ENCODE assay signal across 14 cellular contexts in the genomic region with DNA sequence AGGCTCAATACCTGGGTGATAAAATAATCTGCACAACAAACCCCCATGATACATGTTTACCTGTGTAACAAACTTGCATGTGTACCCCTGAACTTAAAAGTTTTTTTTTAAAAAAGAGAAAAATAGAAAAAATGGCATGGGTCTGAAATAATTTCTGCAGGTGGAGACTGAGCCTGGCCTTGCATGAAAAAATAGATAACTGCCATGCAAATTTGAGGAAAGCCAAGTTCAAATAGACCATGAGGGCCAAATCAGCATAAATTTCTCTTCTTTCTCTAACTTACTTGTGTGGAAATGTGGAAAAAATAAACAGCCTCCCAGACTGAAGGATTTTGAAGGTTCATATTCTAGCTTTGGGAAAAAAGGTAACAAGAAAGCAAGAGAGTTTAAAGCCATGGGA. TPM values are rescaled to one million over a fixed set of nuclear protein-coding genes. Genes with fewer than 3 reads are reported as not detected.
DNase-seq lines count a peak whose midpoint lies in the region; ATAC-seq and TF ChIP-seq lines count a peak whose summit lies in the region.
"Had no signal": no experiment of that assay in that cellular context is flagged by ENCODE, and none has a peak within 500 bp of the region (broad histone marks: within the 10 kb centered on the region; RNA-seq: fewer than 3 reads in every experiment).

No MANE protein-coding gene starts in this region.

- peaks cover 3% of the 10 kb centered on the region for H3K27me3 Mint-ChIP-seq in HFFc6 (ENCODE audit: insufficient read depth)
- H3K27me3 Mint-ChIP-seq: B cell; CD4-positive, alpha-beta memory T cell; IgD-negative memory B cell had no signal

- intact Hi-C loops in mucosa of descending colon (cut with DNase I, micrococcal nuclease): no loop called here

- H3K23ac ChIP-seq in mesenchymal stem cell (ENCODE audit: low read length in 2 of 2): no peak overlapping the region

- peaks cover 2% of the 10 kb centered on the region for H3K79me1 ChIP-seq in mesenchymal stem cell (replicated peaks; ENCODE audit: low read length, poor library complexity, severe bottlenecking)

- TF ChIP-seq CTCF in HFFc6 (IDR thresholded peaks at IDR 0.05) (no peak), mucosa of descending colon (IDR thresholded peaks at IDR 0.05) (no peak)

- no peak overlapping the region for H2AK5ac ChIP-seq in mesenchymal stem cell (ENCODE audit: low read length, severe bottlenecking)

- peaks cover 71% of the 10 kb centered on the region for H3K4me1 Mint-ChIP-seq in HFFc6 (ENCODE audit: low read depth)
- H3K4me1 Mint-ChIP-seq: B cell; CD4-positive, alpha-beta memory T cell; IgD-negative memory B cell had no signal

- no peak overlapping the region for H2BK5ac ChIP-seq in mesenchymal stem cell (ENCODE audit: low read depth, low read length, poor library complexity, severe bottlenecking)

- H3K9ac ChIP-seq in mesenchymal stem cell (ENCODE audit: low read length): peak overlapping the region; percentile 98

- H3K36me3 Mint-ChIP-seq in HFFc6 (ENCODE audit: low read depth): peaks cover 20% of the 10 kb centered on the region

- no peak for ATAC-seq in GM21529 (IDR thresholded peaks at IDR 0.05; ENCODE audit: unreplicated experiment)
- ATAC-seq in mucosa of descending colon: no peak
- ATAC-seq: HCT116 had no signal

- H3K27ac Mint-ChIP-seq in HFFc6: peak overlapping the region; percentile 19; the same call in 1 of the 2 replicates
- H3K27ac Mint-ChIP-seq: B cell had no signal

- peak overlapping the region in 1 of 2 experiments; percentile 82 for H3K4me3 ChIP-seq in mesenchymal stem cell (ENCODE audit: insufficient read depth in 1 of 2, low read depth in 1 of 2, low read length in 2 of 2)
- no peak overlapping the region for H3K4me3 ChIP-seq in mucosa of descending colon

- no peak overlapping the region for H3K14ac ChIP-seq in mesenchymal stem cell (ENCODE audit: low read length in 2 of 2)

- no peak overlapping the region for H3K27ac ChIP-seq in mesenchymal stem cell (ENCODE audit: low read length, poor library complexity, severe bottlenecking)
- H3K27ac ChIP-seq: C4-2B, HL-60 had no signal

- no peak overlapping the region for H2BK120ac ChIP-seq in mesenchymal stem cell (ENCODE audit: low read depth, low read length)

- no peak overlapping the region for H2BK12ac ChIP-seq in mesenchymal stem cell (ENCODE audit: low read length in 2 of 2)

- no peak overlapping the region for H4K8ac ChIP-seq in mesenchymal stem cell (ENCODE audit: low read length)

- H3K36me3 ChIP-seq in mesenchymal stem cell (ENCODE audit: control insufficient read depth in 1 of 2, insufficient read depth in 2 of 2, low read depth in 1 of 2, low read length in 2 of 2) (peaks cover 0 to 14% of the 10 kb centered on the region in 2 experiments), mucosa of descending colon (ENCODE audit: low read depth) (no peaks in the 10 kb centered on the region)

- H3K9me3 Mint-ChIP-seq in HFFc6: no peaks in the 10 kb centered on the region
- H3K9me3 Mint-ChIP-seq: CD4-positive, alpha-beta memory T cell; IgD-negative memory B cell had no signal

- no peak overlapping the region for H3K4me2 ChIP-seq in mesenchymal stem cell (ENCODE audit: low read length, poor library complexity, severe bottlenecking)

- no peaks in the 10 kb centered on the region for H3K4me1 ChIP-seq in mesenchymal stem cell (ENCODE audit: control insufficient read depth, insufficient read depth, low read depth, low read length)
- no peaks in the 10 kb centered on the region for H3K4me1 ChIP-seq in mucosa of descending colon (ENCODE audit: low read depth)

- no peak overlapping the region for H3K18ac ChIP-seq in mesenchymal stem cell (ENCODE audit: low read depth in 1 of 2, low read length in 2 of 2)

- no peak overlapping the region for H3K4me3 Mint-ChIP-seq in HFFc6
- H3K4me3 Mint-ChIP-seq: B cell; CD4-positive, alpha-beta memory T cell had no signal

- no peak overlapping the region for H2AFZ ChIP-seq in mesenchymal stem cell (ENCODE audit: low read depth, low read length)

- no peak overlapping the region for H4K91ac ChIP-seq in mesenchymal stem cell (ENCODE audit: low read length)

- H3K9me3 ChIP-seq in mesenchymal stem cell (ENCODE audit: control insufficient read depth, low read length) (no peaks in the 10 kb centered on the region), mucosa of descending colon (no peaks in the 10 kb centered on the region)

- no peak for DNase-seq in HFFc6
- DNase-seq in NCI-H526 treated with DMSO at 0.1 percent for 48 hours (lab: John Stamatoyannopoulos, UW): peak; percentile 4
- DNase-seq in mesenchymal stem cell: no peak
- no peak for DNase-seq in HUDEP-2 (lab: John Stamatoyannopoulos, UW; ENCODE audit: unreplicated experiment in 76 of 76)
- DNase-seq in mucosa of descending colon: no peak
- no peak for DNase-seq in midbrain (lab: John Stamatoyannopoulos, UW)
- DNase-seq: CD4-positive, alpha-beta memory T cell; DMS79 had no signal

- H3K27me3 ChIP-seq in mesenchymal stem cell (ENCODE audit: control insufficient read depth in 1 of 2, insufficient read depth in 1 of 2, low read length in 2 of 2): no peaks in the 10 kb centered on the region

- no peak overlapping the region for H2BK15ac ChIP-seq in mesenchymal stem cell (ENCODE audit: low read depth, poor library complexity, severe bottlenecking)

- no peak overlapping the region for H3K4ac ChIP-seq in mesenchymal stem cell (ENCODE audit: low read depth in 1 of 2, low read length in 2 of 2)

RNA-seq across cellular contexts. Expression of gene ACKR4, which starts 0.7 kb away (rescaled TPM):
- total RNA-seq in HFFc6 (2021; fragmentation: NEBNext Ultra II Directional; extraction: Animal tissue kit (Norgen Biotek cat#: 25700)): 1 to 10 TPM in 5 of 6 experiments, under 1 TPM in 1; 0.78 to 8.4 (median 7.1) TPM
- polyA plus RNA-seq in mesenchymal stem cell (2013, experiment 1 of 2): 0.17 TPM
- 0.14 TPM for polyA plus RNA-seq in mesenchymal stem cell (2013, experiment 2 of 2)
- 1 to 10 TPM in 2 of 3 donors, under 1 TPM in 1; 0.90 to 3.3 (median 2.2) TPM for total RNA-seq in mucosa of descending colon
- polyA plus RNA-seq: IgD-negative memory B cell had no signal
